36 cellular contexts compared by ENCODE assay signal in genomic region chr12:26265606-26266005, GRCh38.
"Had no signal": no experiment of that assay in that cellular context is flagged by ENCODE, and none has a peak within 500 bp of the region (broad histone marks: within the 10 kb centered on the region; RNA-seq: fewer than 3 reads in every experiment).

No MANE protein-coding gene starts in this region.

- H3K4me3 ChIP-seq: ascending aorta had no signal

- H3K4me3 Mint-ChIP-seq: activated CD4-positive, alpha-beta memory T cell treated with anti-CD3 and anti-CD28 coated beads, Interleukin-2, amount 10 ng/mL, durations not matched to agents 7 days and 5 days; activated CD4-positive, alpha-beta T cell treated with anti-CD3 and anti-CD28 coated beads for 36 hours; activated CD4-positive, alpha-beta T cell treated with anti-CD3 and anti-CD28 coated beads, Interleukin-2, amount 10 ng/mL, durations not matched to agents 7 days and 5 days; activated CD8-positive, alpha-beta memory T cell treated with anti-CD3 and anti-CD28 coated beads, Interleukin-2, amount 10 ng/mL, durations not matched to agents 7 days and 5 days; activated CD8-positive, alpha-beta T cell treated with anti-CD3 and anti-CD28 coated beads, Interleukin-2, amount 10 ng/mL, durations not matched to agents 7 days and 5 days; activated naive CD4-positive, alpha-beta T cell treated with anti-CD3 and anti-CD28 coated beads, Interleukin-2, amount 10 ng/mL, durations not matched to agents 7 days and 5 days; activated naive CD4-positive, alpha-beta T cell treated with anti-CD3 and anti-CD28 coated beads, Interleukin-2, amount 50 U/mL, for 24 hours; activated naive CD8-positive, alpha-beta T cell; activated naive CD8-positive, alpha-beta T cell treated with anti-CD3 and anti-CD28 coated beads, Interleukin-2, amount 10 ng/mL, durations not matched to agents 7 days and 5 days; activated naive CD8-positive, alpha-beta T cell treated with anti-CD3 and anti-CD28 coated beads, Interleukin-2, amount 50 U/mL, for 24 hours; activated T-cell treated with anti-CD3 and anti-CD28 coated beads, Interleukin-2, amount 50 U/mL, for 24 hours; brain; T-helper 1 cell treated with Interleukin-12 subunit alpha and Interleukin-12 subunit beta and Interleukin-4 antibody, amounts not matched to agents 30 μg/mL and 1 μg/mL, for 36 hours; T-helper 2 cell treated with Interferon-gamma antibody and Interleukin-4, amounts not matched to agents 5 μg/mL and 100 μg/mL, for 36 hours; WTC11 had no signal

- FAIRE-seq: TTC549 had no signal

- H3K36me3 ChIP-seq: ascending aorta, WERI-Rb-1 had no signal

- H3K27ac ChIP-seq: ascending aorta, WERI-Rb-1 had no signal

- H3K4me1 Mint-ChIP-seq: activated CD4-positive, alpha-beta memory T cell treated with anti-CD3 and anti-CD28 coated beads, Interleukin-2, amount 10 ng/mL, durations not matched to agents 7 days and 5 days; activated CD4-positive, alpha-beta T cell treated with anti-CD3 and anti-CD28 coated beads for 36 hours; activated CD4-positive, alpha-beta T cell treated with anti-CD3 and anti-CD28 coated beads, Interleukin-2, amount 10 ng/mL, durations not matched to agents 7 days and 5 days; activated CD8-positive, alpha-beta memory T cell treated with anti-CD3 and anti-CD28 coated beads, Interleukin-2, amount 10 ng/mL, durations not matched to agents 7 days and 5 days; activated naive CD4-positive, alpha-beta T cell treated with anti-CD3 and anti-CD28 coated beads, Interleukin-2, amount 10 ng/mL, durations not matched to agents 7 days and 5 days; activated naive CD4-positive, alpha-beta T cell treated with anti-CD3 and anti-CD28 coated beads, Interleukin-2, amount 50 U/mL, for 24 hours; activated naive CD8-positive, alpha-beta T cell treated with anti-CD3 and anti-CD28 coated beads, Interleukin-2, amount 10 ng/mL, durations not matched to agents 7 days and 5 days; activated naive CD8-positive, alpha-beta T cell treated with anti-CD3 and anti-CD28 coated beads, Interleukin-2, amount 50 U/mL, for 24 hours; WTC11 had no signal

- H3K9me3 ChIP-seq: ascending aorta had no signal

- ATAC-seq: activated CD4-positive, alpha-beta T cell treated with anti-CD3 and anti-CD28 coated beads for 36 hours; activated CD4-positive, CD25-positive, alpha-beta regulatory T cell treated with anti-CD3 and anti-CD28 coated beads, Interleukin-2, amount 50 U/mL, for 24 hours; activated CD8-positive, alpha-beta memory T cell treated with anti-CD3 and anti-CD28 coated beads, Interleukin-2, amount 10 ng/mL, durations not matched to agents 7 days and 5 days; activated CD8-positive, alpha-beta T cell treated with anti-CD3 and anti-CD28 coated beads, Interleukin-2, amount 10 ng/mL, durations not matched to agents 7 days and 5 days; activated naive CD8-positive, alpha-beta T cell treated with anti-CD3 and anti-CD28 coated beads, Interleukin-2, amount 50 U/mL, for 24 hours; WTC11 had no signal

- H3K4me1 ChIP-seq: ascending aorta had no signal

- H3K9me3 Mint-ChIP-seq: activated CD4-positive, alpha-beta memory T cell treated with anti-CD3 and anti-CD28 coated beads, Interleukin-2, amount 10 ng/mL, durations not matched to agents 7 days and 5 days; activated CD4-positive, alpha-beta T cell treated with anti-CD3 and anti-CD28 coated beads, Interleukin-2, amount 10 ng/mL, durations not matched to agents 7 days and 5 days; activated naive CD4-positive, alpha-beta T cell treated with anti-CD3 and anti-CD28 coated beads, Interleukin-2, amount 10 ng/mL, durations not matched to agents 7 days and 5 days; activated naive CD4-positive, alpha-beta T cell treated with anti-CD3 and anti-CD28 coated beads, Interleukin-2, amount 50 U/mL, for 24 hours; activated naive CD8-positive, alpha-beta T cell treated with anti-CD3 and anti-CD28 coated beads, Interleukin-2, amount 50 U/mL, for 24 hours; activated T-cell treated with anti-CD3 and anti-CD28 coated beads, Interleukin-2, amount 50 U/mL, for 24 hours; activated T-helper 2 cell treated with anti-CD3 and anti-CD28 coated beads, Interferon-gamma antibody, Interleukin-2, Interleukin-4, amounts not matched to agents 10 μg/mL and 5 μg/mL and 100 μg/mL, durations not matched to agents 14 hours and 24 hours and 36 hours; T-helper 1 cell treated with Interleukin-12 subunit alpha and Interleukin-12 subunit beta and Interleukin-4 antibody, amounts not matched to agents 30 μg/mL and 1 μg/mL, for 36 hours; T-helper 2 cell treated with Interferon-gamma antibody and Interleukin-4, amounts not matched to agents 5 μg/mL and 100 μg/mL, for 36 hours had no signal

- DNase-seq: activated CD4-positive, alpha-beta memory T cell treated with anti-CD3 and anti-CD28 coated beads, Interleukin-2, amount 10 ng/mL, durations not matched to agents 7 days and 5 days; activated CD4-positive, alpha-beta T cell treated with anti-CD3 and anti-CD28 coated beads for 1 hour; activated CD4-positive, alpha-beta T cell treated with anti-CD3 and anti-CD28 coated beads for 36 hours; activated CD4-positive, alpha-beta T cell treated with anti-CD3 and anti-CD28 coated beads for 48 hours; activated CD4-positive, alpha-beta T cell treated with anti-CD3 and anti-CD28 coated beads, Interleukin-2, amount 10 ng/mL, durations not matched to agents 7 days and 5 days; activated CD4-positive, alpha-beta T cell treated with anti-CD3 and anti-CD28 coated beads, Interleukin-2, amount 50 U/mL, for 48 hours; activated CD4-positive, CD25-positive, alpha-beta regulatory T cell; activated CD8-positive, alpha-beta memory T cell treated with anti-CD3 and anti-CD28 coated beads for 24 hours; activated CD8-positive, alpha-beta memory T cell treated with anti-CD3 and anti-CD28 coated beads, Interleukin-2, amount 10 ng/mL, durations not matched to agents 7 days and 5 days; activated CD8-positive, alpha-beta memory T cell treated with anti-CD3 and anti-CD28 coated beads, Interleukin-2, amount 50 U/mL, for 48 hours; activated CD8-positive, alpha-beta T cell treated with anti-CD3 and anti-CD28 coated beads, Interleukin-2, amount 10 ng/mL, durations not matched to agents 7 days and 5 days; activated effector memory CD4-positive, alpha-beta T cell treated with Interleukin-2 at 50 U/mL for 16 hours; activated gamma-delta T cell; activated naive CD4-positive, alpha-beta T cell treated with anti-CD3 and anti-CD28 coated beads, Interleukin-2, amount 10 ng/mL, durations not matched to agents 7 days and 5 days; activated naive CD4-positive, alpha-beta T cell treated with Interleukin-2 at 50 U/mL for 16 hours; activated naive CD8-positive, alpha-beta T cell treated with anti-CD3 and anti-CD28 coated beads, Interleukin-2, amount 10 ng/mL, durations not matched to agents 7 days and 5 days; activated naive CD8-positive, alpha-beta T cell treated with anti-CD3 and anti-CD28 coated beads, Interleukin-2, amount 50 U/mL, for 24 hours; activated T-cell treated with anti-CD3 and anti-CD28 coated beads, Interleukin-2, amount 50 U/mL, for 24 hours; activated T-cell treated with anti-CD3 and anti-CD28 coated beads, Interleukin-2, amount 50 U/mL, for 48 hours; amygdala; anterior cingulate cortex; central memory CD4-positive, alpha-beta T cell; T-helper 1 cell; T-helper 2 cell; T-helper 9 cell; WERI-Rb-1 had no signal

- H3K36me3 Mint-ChIP-seq: activated CD8-positive, alpha-beta memory T cell treated with anti-CD3 and anti-CD28 coated beads, Interleukin-2, amount 10 ng/mL, durations not matched to agents 7 days and 5 days; activated naive CD4-positive, alpha-beta T cell treated with anti-CD3 and anti-CD28 coated beads, Interleukin-2, amount 10 ng/mL, durations not matched to agents 7 days and 5 days; activated naive CD4-positive, alpha-beta T cell treated with anti-CD3 and anti-CD28 coated beads, Interleukin-2, amount 50 U/mL, for 24 hours; activated naive CD8-positive, alpha-beta T cell; activated naive CD8-positive, alpha-beta T cell treated with anti-CD3 and anti-CD28 coated beads, Interleukin-2, amount 10 ng/mL, durations not matched to agents 7 days and 5 days; brain; WTC11 had no signal

- H3K27ac Mint-ChIP-seq: activated CD4-positive, alpha-beta memory T cell treated with anti-CD3 and anti-CD28 coated beads, Interleukin-2, amount 10 ng/mL, durations not matched to agents 7 days and 5 days; activated CD4-positive, alpha-beta T cell treated with anti-CD3 and anti-CD28 coated beads for 36 hours; activated CD4-positive, alpha-beta T cell treated with anti-CD3 and anti-CD28 coated beads, Interleukin-2, amount 10 ng/mL, durations not matched to agents 7 days and 5 days; activated CD8-positive, alpha-beta memory T cell treated with anti-CD3 and anti-CD28 coated beads, Interleukin-2, amount 10 ng/mL, durations not matched to agents 7 days and 5 days; activated CD8-positive, alpha-beta T cell treated with anti-CD3 and anti-CD28 coated beads, Interleukin-2, amount 10 ng/mL, durations not matched to agents 7 days and 5 days; activated naive CD4-positive, alpha-beta T cell treated with anti-CD3 and anti-CD28 coated beads, Interleukin-2, amount 10 ng/mL, durations not matched to agents 7 days and 5 days; activated naive CD4-positive, alpha-beta T cell treated with anti-CD3 and anti-CD28 coated beads, Interleukin-2, amount 50 U/mL, for 24 hours; activated naive CD8-positive, alpha-beta T cell; activated naive CD8-positive, alpha-beta T cell treated with anti-CD3 and anti-CD28 coated beads, Interleukin-2, amount 10 ng/mL, durations not matched to agents 7 days and 5 days; activated naive CD8-positive, alpha-beta T cell treated with anti-CD3 and anti-CD28 coated beads, Interleukin-2, amount 50 U/mL, for 24 hours; activated T-cell treated with anti-CD3 and anti-CD28 coated beads, Interleukin-2, amount 50 U/mL, for 24 hours; activated T-helper 2 cell treated with anti-CD3 and anti-CD28 coated beads, Interferon-gamma antibody, Interleukin-2, Interleukin-4, amounts not matched to agents 10 μg/mL and 5 μg/mL and 100 μg/mL, durations not matched to agents 14 hours and 24 hours and 36 hours; brain; T-helper 1 cell treated with Interleukin-12 subunit alpha and Interleukin-12 subunit beta and Interleukin-4 antibody, amounts not matched to agents 30 μg/mL and 1 μg/mL, for 36 hours; T-helper 2 cell treated with Interferon-gamma antibody and Interleukin-4, amounts not matched to agents 5 μg/mL and 100 μg/mL, for 36 hours; WTC11 had no signal

- H3K27me3 ChIP-seq: ascending aorta had no signal

- H3K27me3 Mint-ChIP-seq: activated naive CD4-positive, alpha-beta T cell treated with anti-CD3 and anti-CD28 coated beads, Interleukin-2, amount 10 ng/mL, durations not matched to agents 7 days and 5 days; activated naive CD8-positive, alpha-beta T cell treated with anti-CD3 and anti-CD28 coated beads, Interleukin-2, amount 50 U/mL, for 24 hours; brain had no signal
